In the genomic region with DNA sequence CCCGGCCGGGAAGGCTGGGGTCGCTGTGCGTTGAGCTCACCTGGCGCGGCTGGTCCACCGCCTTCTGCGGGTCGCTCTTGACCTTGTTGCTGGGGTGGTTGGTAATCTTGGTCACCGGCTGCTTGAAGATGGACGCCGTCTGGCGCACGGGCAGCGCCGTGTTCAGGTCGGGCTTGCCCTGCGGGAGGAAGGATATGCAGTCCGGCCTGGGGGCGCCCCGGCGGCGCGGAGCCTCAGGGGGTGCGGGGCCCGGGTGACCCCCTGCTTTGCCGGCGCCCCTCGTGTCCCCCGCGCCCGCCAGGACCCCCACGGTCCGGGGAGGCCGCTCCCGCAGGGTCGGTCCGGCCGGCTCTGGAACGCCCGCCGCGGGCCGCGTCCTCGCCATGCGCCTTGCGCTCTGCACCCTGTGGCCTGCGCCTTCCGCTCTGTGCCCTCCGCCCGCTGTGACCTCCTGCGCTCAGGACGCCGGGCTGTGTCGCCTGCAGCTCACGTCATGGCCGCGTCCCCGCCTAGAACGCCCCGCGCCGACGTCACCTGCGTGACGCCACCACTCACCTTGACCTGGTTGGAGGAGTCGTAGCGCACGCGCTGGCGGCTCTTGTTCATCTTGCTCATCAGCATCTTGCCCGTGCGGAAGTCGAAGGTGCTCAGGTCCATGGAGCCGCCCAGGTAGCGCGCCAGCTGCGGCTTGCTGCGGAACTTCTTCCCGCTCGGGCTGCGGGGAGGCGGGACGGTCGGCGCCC, we compare ENCODE assay signal across 22 cellular contexts. TPM values are rescaled to one million over a fixed set of nuclear protein-coding genes. Genes with fewer than 3 reads are reported as not detected.
DNase-seq lines count a peak whose midpoint lies in the region; ATAC-seq, FAIRE-seq and TF ChIP-seq lines count a peak whose summit lies in the region.
"Had no signal": no experiment of that assay in that cellular context is flagged by ENCODE, and none has a peak within 500 bp of the region (broad histone marks: within the 10 kb centered on the region; RNA-seq: fewer than 3 reads in every experiment).

No MANE protein-coding gene starts in this region.

- no peaks in the 10 kb centered on the region for H3K27me3 Mint-ChIP-seq in progenitor cell of endocrine pancreas

- no peaks in the 10 kb centered on the region for H3K9me1 ChIP-seq in K562 (ENCODE audit: control insufficient read depth, insufficient read depth, low read length)

- H3K4me1 ChIP-seq in left ventricle myocardium inferior (no peaks in the 10 kb centered on the region), K562 (replicated peaks in 1 of 2; ENCODE audit: control insufficient read depth in 2 of 2, insufficient read depth in 2 of 2, low read length in 2 of 2) (peaks cover 2 to 7% of the 10 kb centered on the region in 2 experiments; a peak in 4 of 5 replicates)
- H3K4me1 ChIP-seq: HAP-1 had no signal

- peak overlapping the region; percentile 33 for H3K27ac Mint-ChIP-seq in progenitor cell of endocrine pancreas
- H3K27ac Mint-ChIP-seq: CD8-positive, alpha-beta T cell had no signal

- BruUV-seq in K562 (replicated peaks; lab: Mats Ljungman, UMichigan), result no TSS peak

- H3K4me3 Mint-ChIP-seq in progenitor cell of endocrine pancreas (ENCODE audit: low read depth), result no peak overlapping the region
- H3K4me3 Mint-ChIP-seq: CD8-positive, alpha-beta T cell had no signal

- DNase-seq in left ventricle myocardium superior (no peak), left ventricle myocardium inferior (no peak), GM06990 (ENCODE audit: extremely low read depth, insufficient read length) (peak; percentile 20), K562 (ENCODE audit: extremely low read depth in 1 of 4, low spot score in 3 of 4) (no peak), progenitor cell of endocrine pancreas (ENCODE audit: low spot score, unreplicated experiment) (no peak), NCI-H1105 treated with DMSO at 0.1 percent for 48 hours (lab: John Stamatoyannopoulos, UW) (no peak), epidermal melanocyte (ENCODE audit: insufficient read length, low spot score) (no peak), NCI-H226 (no peak)
- DNase-seq: Calu3; CD8-positive, alpha-beta T cell; KBM-7; NCI-H1105; NCI-H1694 treated with DMSO at 0.1 percent for 48 hours; NCI-H510A treated with DMSO at 0.1 percent for 48 hours; NCI-H774; SHP77 treated with DMSO at 0.1 percent for 48 hours; SK-N-SH had no signal

- H3K27ac ChIP-seq in left ventricle myocardium inferior (replicated peaks) (no peak overlapping the region), K562 (ENCODE audit: extremely low read depth, low read depth, low read length) (no peak overlapping the region)
- H3K27ac ChIP-seq: A549, BLaER1, HL-60 had no signal

- H3K27me3 ChIP-seq in left ventricle myocardium inferior (ENCODE audit: low read depth) (no peaks in the 10 kb centered on the region), GM06990 (replicated peaks; ENCODE audit: control insufficient read depth, insufficient read depth, low read length) (no peaks in the 10 kb centered on the region), K562 (ENCODE audit: control insufficient read depth in 2 of 2, insufficient read depth in 2 of 2, low read length in 2 of 2) (no peaks in the 10 kb centered on the region)
- H3K27me3 ChIP-seq: BLaER1 had no signal

- in situ Hi-C loops in K562 (cut with MboI), result no loop called here

- no peaks in the 10 kb centered on the region for H3K9me3 Mint-ChIP-seq in progenitor cell of endocrine pancreas (ENCODE audit: low read depth)
- H3K9me3 Mint-ChIP-seq: CD8-positive, alpha-beta T cell had no signal

- WGBS in K562 (ENCODE audit: insufficient coverage, low coverage, missing lambda C conversion rate), result 96% methylated on average over 53 of the region's 87 CpGs

- CTCF ChIA-PET in K562 (lab: Yijun Ruan, JAX; ENCODE audit: low intra/inter-chr PET ratio), result no interaction called here

- intact Hi-C loops in left ventricle myocardium superior (cut with micrococcal nuclease), result no loop called here
- intact Hi-C loops in left ventricle myocardium inferior (cut with micrococcal nuclease), result no loop called here
- intact Hi-C loops in K562 (cut with micrococcal nuclease), result no loop called here

- H3K9me3 ChIP-seq in left ventricle myocardium inferior (replicated peaks), result no peaks in the 10 kb centered on the region
- no peaks in the 10 kb centered on the region for H3K9me3 ChIP-seq in K562 (replicated peaks; ENCODE audit: control insufficient read depth, insufficient read depth, low read depth, low read length)
- H3K9me3 ChIP-seq: A549, BLaER1, HAP-1, SK-N-SH had no signal

- TF ChIP-seq RAD21 in K562 (CRISPR knock-in tag; conservative IDR thresholded peaks at IDR 0.05 in 1 of 2, IDR thresholded peaks at IDR 0.05 in 1 of 2), result no peak

- no peak overlapping the region for H2AFZ ChIP-seq in K562 (ENCODE audit: low read depth, low read length)

- peaks cover 2% of the 10 kb centered on the region for H3K4me1 Mint-ChIP-seq in progenitor cell of endocrine pancreas (ENCODE audit: low read depth)

- H4K20me1 ChIP-seq in K562 (replicated peaks; ENCODE audit: control insufficient read depth, insufficient read depth, low read length), result no peaks in the 10 kb centered on the region

- peak; percentile 40 for ATAC-seq in left ventricle myocardium superior
- no peak for ATAC-seq in K562
- ATAC-seq: CD8-positive, alpha-beta T cell had no signal

- peaks cover 52% of the 10 kb centered on the region for H3K36me3 ChIP-seq in left ventricle myocardium inferior
- peaks cover 22% of the 10 kb centered on the region for H3K36me3 ChIP-seq in GM06990 (ENCODE audit: control insufficient read depth, insufficient read depth, low read length)
- H3K36me3 ChIP-seq in K562 (ENCODE audit: control insufficient read depth, insufficient read depth, low read length), result peaks cover 78% of the 10 kb centered on the region; the same call in 2 of the 3 replicates

- FAIRE-seq in K562 (lab: Jason Lieb, UNC), result no peak
- FAIRE-seq: A549, RCC 7860 had no signal

- peaks cover 29% of the 10 kb centered on the region for H3K36me3 Mint-ChIP-seq in progenitor cell of endocrine pancreas (ENCODE audit: insufficient read depth)

- TF ChIP-seq CTCF in left ventricle myocardium inferior (IDR thresholded peaks at IDR 0.05; ENCODE audit: borderline replicate concordance) (no peak), GM06990 (IDR thresholded peaks at IDR 0.05; ENCODE audit: insufficient read depth, low read length, poor library complexity, severe bottlenecking) (no peak), K562 (IDR thresholded peaks at IDR 0.05 in 2 of 3, conservative IDR thresholded peaks at IDR 0.05 in 1 of 3; ENCODE audit: insufficient read depth in 2 of 3, low read depth in 1 of 3, low read length in 3 of 3) (no peak), progenitor cell of endocrine pancreas (IDR thresholded peaks at IDR 0.05; ENCODE audit: unreplicated experiment) (no peak)

- no peak for TF ChIP-seq EP300 in K562 (IDR thresholded peaks at IDR 0.05; ENCODE audit: low read length)

- no peak for TF ChIP-seq POLR2A in K562 (conservative IDR thresholded peaks at IDR 0.05)

- peaks cover 47% of the 10 kb centered on the region for H3K79me2 ChIP-seq in K562 (ENCODE audit: control insufficient read depth, insufficient read depth, low read length)

- H3K9ac ChIP-seq in K562 (ENCODE audit: insufficient read depth in 1 of 2, low read depth in 2 of 2, low read length in 2 of 2), result no peak overlapping the region
- H3K9ac ChIP-seq: BLaER1, SK-N-SH had no signal

- H3K4me3 ChIP-seq in left ventricle myocardium inferior, result no peak overlapping the region
- H3K4me3 ChIP-seq in GM06990 (replicated peaks; ENCODE audit: low read depth, low read length), result no peak overlapping the region
- no peak overlapping the region for H3K4me3 ChIP-seq in K562
- H3K4me3 ChIP-seq: A549, BLaER1, HAP-1 had no signal

- H3K4me2 ChIP-seq in K562 (ENCODE audit: insufficient read depth, low read length), result no peak overlapping the region
- H3K4me2 ChIP-seq: A549, BLaER1, SK-N-SH had no signal

- POLR2A ChIA-PET in K562 (lab: Yijun Ruan, JAX), result no interaction called here

RNA-seq across cellular contexts. Expression of gene MBD3, which starts 8.0 kb away (rescaled TPM):
- total RNA-seq in left ventricle myocardium superior, result 59.0 TPM
- total RNA-seq in left ventricle myocardium inferior, result 48.6 TPM
- 89.8 and 204 TPM in 2 replicates for total RNA-seq in K562 (2011; cell fraction: chromatin; rRNA removed; ENCODE audit: low replicate concordance)
- 153 TPM in 2 replicates for total RNA-seq in K562 (2011; cell fraction: nucleolus; rRNA removed)
- 99.7 and 106 TPM in 2 replicates for total RNA-seq in K562 (2011; cell fraction: nucleoplasm; rRNA removed)
- total RNA-seq in K562 (2014; rRNA removed), result 135 and 157 TPM in 2 replicates
- total RNA-seq in K562 (2014; rRNA removed; fragmentation: Illumina TruSeq; extraction: Trizol), result 11.4 and 12.6 TPM in 2 replicates
- total RNA-seq in K562 (2015; rRNA removed; fragmentation: Illumina TruSeq; extraction: Trizol), result 51.9 and 62.9 TPM in 2 replicates
- total RNA-seq in K562 (2021), result 114 and 137 TPM in 2 replicates
- polyA plus RNA-seq in K562 (2011; rRNA removed), result 30.9 and 37.9 TPM in 2 replicates
- polyA plus RNA-seq in K562 (2011; cell fraction: cytosol; rRNA removed), result 58.0 and 173 TPM in 2 replicates
- 66.0 and 127 TPM in 2 replicates for polyA plus RNA-seq in K562 (2011; cell fraction: nucleus; rRNA removed)
- 65.7 and 74.0 TPM in 2 replicates for polyA plus RNA-seq in K562 (2012)
- 7.7 and 39.8 TPM in 2 replicates for polyA plus RNA-seq in K562 (2014; fragmentation: Illumina TruSeq; extraction: Trizol)
- under 1 TPM; 0.24 to 0.52 TPM for polyA plus RNA-seq in K562 (2014; fragmentation: Nextera tagmentation; extraction: Ambion mirVana)
- polyA plus RNA-seq in K562 (2014; rRNA removed), result 94.4 and 103 TPM in 2 replicates
- 35.8 and 69.0 TPM in 2 replicates for polyA minus RNA-seq in K562 (2011; rRNA and poly(A)+ RNA removed)
- 99.0 and 105 TPM in 2 replicates for polyA minus RNA-seq in K562 (2011; cell fraction: cytosol; rRNA and poly(A)+ RNA removed)
- 27.9 and 29.1 TPM in 2 replicates for polyA minus RNA-seq in K562 (2011; cell fraction: nucleus; rRNA and poly(A)+ RNA removed)
- total RNA-seq in progenitor cell of endocrine pancreas, result 131 and 133 TPM in 2 replicates

RNA-seq across cellular contexts. Expression of gene MEX3D, which starts 16.5 kb away (rescaled TPM):
- total RNA-seq in left ventricle myocardium superior (8.0 TPM), left ventricle myocardium inferior (6.4 TPM), K562 (2014; rRNA removed) (39.3 and 48.8 TPM in 2 replicates), K562 (2014; rRNA removed; fragmentation: Illumina TruSeq; extraction: Trizol) (5.7 and 6.5 TPM in 2 replicates), K562 (2015; rRNA removed; fragmentation: Illumina TruSeq; extraction: Trizol) (9.5 and 9.8 TPM in 2 replicates), K562 (2021) (34.0 and 35.9 TPM in 2 replicates), progenitor cell of endocrine pancreas (119 and 124 TPM in 2 replicates)
- total RNA-seq in K562 (2011; cell fraction: chromatin; rRNA removed; ENCODE audit: low replicate concordance), result 1.3 and 3.7 TPM in 2 replicates
- total RNA-seq in K562 (2011; cell fraction: nucleolus; rRNA removed), result 7.0 and 7.7 TPM in 2 replicates
- 3.1 and 3.2 TPM in 2 replicates for total RNA-seq in K562 (2011; cell fraction: nucleoplasm; rRNA removed)
- polyA plus RNA-seq in K562 (2011; rRNA removed) (2.6 and 3.3 TPM in 2 replicates), K562 (2014; fragmentation: Illumina TruSeq; extraction: Trizol) (2.6 and 4.4 TPM in 2 replicates), K562 (2014; fragmentation: Nextera tagmentation; extraction: Ambion mirVana) (1 to 10 TPM; 1.7 to 1.9 TPM), K562 (2014; rRNA removed) (11.6 and 11.9 TPM in 2 replicates)
- 3.5 and 29.9 TPM in 2 replicates for polyA plus RNA-seq in K562 (2011; cell fraction: cytosol; rRNA removed)
- polyA plus RNA-seq in K562 (2011; cell fraction: nucleus; rRNA removed), result 2.1 and 5.8 TPM in 2 replicates
- polyA plus RNA-seq in K562 (2012), result 6.4 and 7.7 TPM in 2 replicates
- 1.0 and 1.6 TPM in 2 replicates for polyA minus RNA-seq in K562 (2011; rRNA and poly(A)+ RNA removed)
- 20.2 and 21.8 TPM in 2 replicates for polyA minus RNA-seq in K562 (2011; cell fraction: cytosol; rRNA and poly(A)+ RNA removed)
- polyA minus RNA-seq in K562 (2011; cell fraction: nucleus; rRNA and poly(A)+ RNA removed), result 2.4 and 3.0 TPM in 2 replicates

RNA-seq across cellular contexts. Expression of gene UQCR11, which starts 20.6 kb away (rescaled TPM):
- total RNA-seq in left ventricle myocardium superior (1,120 TPM), left ventricle myocardium inferior (942 TPM), K562 (2014; rRNA removed) (203 and 259 TPM in 2 replicates), K562 (2014; rRNA removed; fragmentation: Illumina TruSeq; extraction: Trizol) (62.7 and 65.9 TPM in 2 replicates), K562 (2015; rRNA removed; fragmentation: Illumina TruSeq; extraction: Trizol) (94.2 and 104 TPM in 2 replicates), K562 (2021) (355 and 411 TPM in 2 replicates), progenitor cell of endocrine pancreas (156 and 171 TPM in 2 replicates)
- 49.4 and 136 TPM in 2 replicates for total RNA-seq in K562 (2011; cell fraction: chromatin; rRNA removed; ENCODE audit: low replicate concordance)
- total RNA-seq in K562 (2011; cell fraction: nucleolus; rRNA removed), result 110 and 114 TPM in 2 replicates
- total RNA-seq in K562 (2011; cell fraction: nucleoplasm; rRNA removed), result 78.5 and 82.1 TPM in 2 replicates
- polyA plus RNA-seq in K562 (2011; rRNA removed) (390 and 494 TPM in 2 replicates), K562 (2014; fragmentation: Illumina TruSeq; extraction: Trizol) (57.6 and 122 TPM in 2 replicates), K562 (2014; fragmentation: Nextera tagmentation; extraction: Ambion mirVana) (100 to 1,000 TPM; 225 to 394 TPM), K562 (2014; rRNA removed) (329 and 366 TPM in 2 replicates)
- polyA plus RNA-seq in K562 (2011; cell fraction: cytosol; rRNA removed), result 245 and 412 TPM in 2 replicates
- polyA plus RNA-seq in K562 (2011; cell fraction: nucleus; rRNA removed), result 128 and 175 TPM in 2 replicates
- 203 and 322 TPM in 2 replicates for polyA plus RNA-seq in K562 (2012)
- 24.6 and 35.3 TPM in 2 replicates for polyA minus RNA-seq in K562 (2011; rRNA and poly(A)+ RNA removed)
- polyA minus RNA-seq in K562 (2011; cell fraction: cytosol; rRNA and poly(A)+ RNA removed), result 35.2 and 46.2 TPM in 2 replicates
- 26.8 and 31.8 TPM in 2 replicates for polyA minus RNA-seq in K562 (2011; cell fraction: nucleus; rRNA and poly(A)+ RNA removed)
